11 cellular contexts compared by ENCODE assay signal in genomic region chr3:134299185-134299887, GRCh38. TPM values are rescaled to one million over a fixed set of nuclear protein-coding genes. Genes with fewer than 3 reads are reported as not detected.
DNase-seq lines count a peak whose midpoint lies in the region; ATAC-seq and TF ChIP-seq lines count a peak whose summit lies in the region.
"Had no signal": no experiment of that assay in that cellular context is flagged by ENCODE, and none has a peak within 500 bp of the region (broad histone marks: within the 10 kb centered on the region; RNA-seq: fewer than 3 reads in every experiment).

No MANE protein-coding gene starts in this region.

- no peak overlapping the region for H4K5ac ChIP-seq in H9 (ENCODE audit: insufficient read length, low read depth, low read length)

- H4K8ac ChIP-seq in H9 (replicated peaks; ENCODE audit: insufficient read length, low read depth, low read length), result no peak overlapping the region

- no peaks in the 10 kb centered on the region for H3K79me1 ChIP-seq in H9 (ENCODE audit: insufficient read depth, low read depth, low read length, poor library complexity, severe bottlenecking)

- H3K23me2 ChIP-seq in H9 (ENCODE audit: insufficient read length, low read depth, low read length, poor library complexity, severe bottlenecking), result no peaks in the 10 kb centered on the region

- TF ChIP-seq CTCF in AG04449 (IDR thresholded peaks at IDR 0.05; ENCODE audit: insufficient read depth, low read length, missing control alignments) (peak; percentile 47), H9 (conservative IDR thresholded peaks at IDR 0.05) (peak; percentile 53; the same call in 2 of the 3 replicates), astrocyte of the cerebellum (IDR thresholded peaks at IDR 0.05; ENCODE audit: low read depth, low read length, missing control alignments) (peak; percentile 53)

- H3K9me3 Mint-ChIP-seq in H9, result peaks cover 0 to 6% of the 10 kb centered on the region in 2 experiments; a peak in 2 of 5 replicates
- H3K9me3 Mint-ChIP-seq: activated naive CD4-positive, alpha-beta T cell treated with anti-CD3 and anti-CD28 coated beads for 36 hours; natural killer cell had no signal

- no peak overlapping the region for H3K27ac Mint-ChIP-seq in H9
- H3K27ac Mint-ChIP-seq: activated naive CD4-positive, alpha-beta T cell treated with anti-CD3 and anti-CD28 coated beads for 36 hours; natural killer cell had no signal

- H3K79me2 ChIP-seq in H9 (ENCODE audit: insufficient read depth, low read length), result no peaks in the 10 kb centered on the region

- no peak overlapping the region for H2BK5ac ChIP-seq in H9 (ENCODE audit: insufficient read length, low read length)

- H3K18ac ChIP-seq in H9 (ENCODE audit: insufficient read length, low read depth, low read length), result no peak overlapping the region

- DNase-seq in AG04449 (ENCODE audit: low read depth, low spot score) (no peak), H9 (no peak), astrocyte of the cerebellum (ENCODE audit: low read depth) (peak; percentile 22), left lobe of liver (ENCODE audit: low spot score) (no peak), SHP77 (lab: John Stamatoyannopoulos, UW) (no peak), GOT3 (lab: John Stamatoyannopoulos, UW) (no peak)
- DNase-seq: activated naive CD4-positive, alpha-beta T cell treated with anti-CD3 and anti-CD28 coated beads for 36 hours; natural killer cell had no signal

- no peak overlapping the region for H3K23ac ChIP-seq in H9 (ENCODE audit: insufficient read length, low read depth, low read length)

- no peak overlapping the region for H2BK120ac ChIP-seq in H9 (ENCODE audit: low read depth, low read length, poor library complexity, severe bottlenecking)

- H3K4me1 Mint-ChIP-seq in H9, result peaks cover 3 to 6% of the 10 kb centered on the region in 2 experiments; a peak in 2 of 4 replicates

- no peak overlapping the region for H3K4me3 Mint-ChIP-seq in H9
- H3K4me3 Mint-ChIP-seq: activated naive CD4-positive, alpha-beta T cell treated with anti-CD3 and anti-CD28 coated beads for 36 hours; natural killer cell had no signal

- H2AFZ ChIP-seq in H9 (ENCODE audit: low read length), result no peak overlapping the region

- CTCF ChIA-PET in AG04449 (lab: Yijun Ruan, JAX), result interaction anchor here (0.6 to 26.1 kb wide), 18 partner anchors 10 to 369 kb away, joined by 3 to 690 read pairs (median 4); partner anchors contain the start of genes ANAPC13 and CEP63

- no peaks in the 10 kb centered on the region for H3K9me3 ChIP-seq in H9 (ENCODE audit: control insufficient read depth, low read depth, low read length)
- H3K9me3 ChIP-seq: MG63 had no signal

- no peak overlapping the region for H3K9ac ChIP-seq in H9 (ENCODE audit: extremely low read depth, insufficient read length, low read length)

- POLR2A ChIA-PET in AG04449 (lab: Yijun Ruan, JAX), result no interaction called here

- H3K56ac ChIP-seq in H9 (ENCODE audit: insufficient read length, low read depth, low read length), result no peak overlapping the region

- H3K27ac ChIP-seq in H9 (ENCODE audit: insufficient read length, low read depth, low read length), result no peak overlapping the region

- H2BK20ac ChIP-seq in H9 (ENCODE audit: low read depth, low read length, poor library complexity, severe bottlenecking), result no peak overlapping the region

- no peaks in the 10 kb centered on the region for H3K27me3 ChIP-seq in H9 (ENCODE audit: insufficient read depth, low read length)
- H3K27me3 ChIP-seq: MG63 had no signal

- no peak overlapping the region for H3T11ph ChIP-seq in H9 (ENCODE audit: low read length)

- H3K14ac ChIP-seq in H9 (ENCODE audit: insufficient read depth, low read length), result no peak overlapping the region

- no peaks in the 10 kb centered on the region for H3K4me1 ChIP-seq in H9 (ENCODE audit: insufficient read depth, low read length)

- no peak overlapping the region for H3K4ac ChIP-seq in H9 (ENCODE audit: low read depth, low read length)

- H4K20me1 ChIP-seq in H9 (ENCODE audit: control insufficient read depth, insufficient read depth, insufficient read length), result no peaks in the 10 kb centered on the region

- H3K27me3 Mint-ChIP-seq in H9 (ENCODE audit: low read depth), result no peaks in the 10 kb centered on the region

- H2BK12ac ChIP-seq in H9 (ENCODE audit: insufficient read length, low read depth, low read length), result no peak overlapping the region

- H3K4me3 ChIP-seq in AG04449 (ENCODE audit: low read depth, low read length), result no peak overlapping the region
- H3K4me3 ChIP-seq in astrocyte of the cerebellum (ENCODE audit: low read depth, low read length), result no peak overlapping the region
- H3K4me3 ChIP-seq: MG63 had no signal

- ATAC-seq in left lobe of liver (peak; percentile 67), GM21526 (IDR thresholded peaks at IDR 0.05; ENCODE audit: low FRiP score, unreplicated experiment) (no peak), GM21619 (IDR thresholded peaks at IDR 0.05; ENCODE audit: unreplicated experiment) (no peak)
- ATAC-seq: natural killer cell had no signal

- WGBS in H9 (ENCODE audit: extremely low coverage, insufficient read length, low lambda C conversion rate), result no CpG with 5 or more reads among the region's 4 CpGs

- H3K4me2 ChIP-seq in H9 (ENCODE audit: insufficient read depth, insufficient read length, low read length), result no peak overlapping the region

- H2AK5ac ChIP-seq in H9 (ENCODE audit: insufficient read length, low read length), result no peak overlapping the region

- in situ Hi-C loops in astrocyte of the cerebellum (cut with HindIII; ENCODE audit: low sequenced_read_pairs), result no loop called here

- H2BK15ac ChIP-seq in H9 (ENCODE audit: low read depth, low read length), result no peak overlapping the region

- H4K91ac ChIP-seq in H9 (ENCODE audit: insufficient read length, low read depth, low read length), result no peak overlapping the region

- H3K36me3 Mint-ChIP-seq in H9 (ENCODE audit: insufficient read depth in 1 of 3, low read depth in 3 of 3), result no peaks in the 10 kb centered on the region; a peak in 1 of 7 replicates
- H3K36me3 Mint-ChIP-seq: natural killer cell had no signal

RNA-seq across cellular contexts. Expression of gene RYK, which starts 48.7 kb away (rescaled TPM):
- total RNA-seq in H9 (2021) (57.7 and 60.6 TPM in 2 replicates), left lobe of liver (14.2 TPM)
